21 cellular contexts compared by ENCODE assay signal in the genomic region with DNA sequence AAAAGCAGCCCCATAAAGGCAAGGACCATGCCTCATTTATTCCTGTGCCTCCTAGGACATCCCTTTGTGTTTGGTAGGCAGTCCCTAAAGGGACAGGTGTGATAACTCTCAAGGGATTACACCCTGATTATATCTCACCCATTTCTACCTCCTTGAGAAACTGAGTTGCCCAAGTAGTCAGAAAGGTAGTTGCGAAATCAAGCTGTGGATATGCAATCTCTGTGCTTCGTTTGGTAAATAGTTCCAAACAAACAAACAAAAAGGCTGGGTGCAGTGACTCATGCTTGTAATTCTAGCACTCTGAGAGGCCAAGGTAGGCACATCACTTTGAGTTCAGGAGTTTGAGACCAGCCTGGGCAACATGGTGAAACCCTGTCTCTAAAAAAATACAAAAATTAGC.
DNase-seq lines count a peak whose midpoint lies in the region; ATAC-seq and TF ChIP-seq lines count a peak whose summit lies in the region.
"Had no signal": no experiment of that assay in that cellular context is flagged by ENCODE, and none has a peak within 500 bp of the region (broad histone marks: within the 10 kb centered on the region; RNA-seq: fewer than 3 reads in every experiment).

No MANE protein-coding gene starts in this region.

- peak; percentile 94 to 97 for ATAC-seq in gastrocnemius medialis
- no peak for ATAC-seq in HG03108 (IDR thresholded peaks at IDR 0.05; ENCODE audit: unreplicated experiment)
- ATAC-seq in GM18511 (IDR thresholded peaks at IDR 0.05; ENCODE audit: unreplicated experiment): no peak
- ATAC-seq: SK-N-SH treated with all-trans-retinoic acid at 6 μM for 48 hours had no signal

- peak overlapping the region; percentile 27 to 54 (median 48) for H3K27ac ChIP-seq in gastrocnemius medialis
- H3K27ac ChIP-seq: esophagus muscularis mucosa, left ventricle myocardium inferior, prostate gland, stomach had no signal

- no peak for TF ChIP-seq POLR2A in gastrocnemius medialis (IDR thresholded peaks at IDR 0.05)

- no peaks in the 10 kb centered on the region for H3K9me3 ChIP-seq in adipocyte (ENCODE audit: control insufficient read depth, low read length)
- H3K9me3 ChIP-seq in gastrocnemius medialis: no peaks in the 10 kb centered on the region
- H3K9me3 ChIP-seq: esophagus muscularis mucosa, HAP-1, left ventricle myocardium inferior, MG63, prostate gland, spleen, stomach had no signal

- no peak overlapping the region for H3K4me3 ChIP-seq in adipocyte (ENCODE audit: low read length)
- no peak overlapping the region for H3K4me3 ChIP-seq in fibroblast of mammary gland (ENCODE audit: control insufficient read depth, low read depth, low read length)
- H3K4me3 ChIP-seq in gastrocnemius medialis: no peak overlapping the region
- H3K4me3 ChIP-seq: esophagus muscularis mucosa, HAP-1, left ventricle myocardium inferior, MG63, prostate gland, spleen, stomach had no signal

- H3K36me3 ChIP-seq in adipocyte (ENCODE audit: control insufficient read depth, insufficient read depth, low read length, severe bottlenecking): no peaks in the 10 kb centered on the region
- no peaks in the 10 kb centered on the region for H3K36me3 ChIP-seq in gastrocnemius medialis
- H3K36me3 ChIP-seq: esophagus muscularis mucosa, HAP-1, left ventricle myocardium inferior, MG63, prostate gland, spleen, stomach had no signal

- in situ Hi-C loops in gastrocnemius medialis (cut with MboI; ENCODE audit: low sequenced_read_pairs in 4 of 4): no loop called here

- no peak for TF ChIP-seq CTCF in fibroblast of mammary gland (conservative IDR thresholded peaks at IDR 0.05; ENCODE audit: control insufficient read depth, insufficient read depth, low read depth, low read length)
- no peak for TF ChIP-seq CTCF in gastrocnemius medialis (IDR thresholded peaks at IDR 0.05 in 4 of 5, conservative IDR thresholded peaks at IDR 0.05 in 1 of 5)

- H3K27me3 ChIP-seq in adipocyte (replicated peaks; ENCODE audit: control insufficient read depth, insufficient read depth, low read length) (no peaks in the 10 kb centered on the region), gastrocnemius medialis (no peaks in the 10 kb centered on the region)
- H3K27me3 ChIP-seq: esophagus muscularis mucosa, spleen, stomach had no signal

- H3K9ac ChIP-seq in adipocyte (ENCODE audit: low read length): no peak overlapping the region

- peaks cover 9% of the 10 kb centered on the region for H3K4me1 ChIP-seq in adipocyte (ENCODE audit: control insufficient read depth, insufficient read depth, low read length)
- H3K4me1 ChIP-seq in gastrocnemius medialis: peaks cover 13 to 14% of the 10 kb centered on the region in 2 donors
- H3K4me1 ChIP-seq: HAP-1, prostate gland had no signal

- intact Hi-C loops in gastrocnemius medialis (cut with DNase I; ENCODE audit: low total_unique reads): loop anchor here (10.0 kb wide), 1 partner anchor 164 kb away; no protein-coding TSS in a partner anchor

- DNase-seq in M059J (ENCODE audit: low read depth) (peak; percentile 3), adipocyte (ENCODE audit: low read depth) (peak; percentile 29), fibroblast of mammary gland (ENCODE audit: low read depth) (peak; percentile 5), gastrocnemius medialis (peak; percentile 24 to 43), HT-29 (ENCODE audit: low spot score) (no peak), SKM-1 treated with dmso at 0.1 percent for 144 hours (lab: John Stamatoyannopoulos, UW; ENCODE audit: unreplicated experiment) (no peak)
- DNase-seq: activated CD4-positive, alpha-beta memory T cell treated with anti-CD3 and anti-CD28 coated beads for 36 hours; activated naive CD4-positive, alpha-beta T cell; left ventricle myocardium inferior; MG63; NCI-H1436; NCI-H345; spleen; stimulated activated CD4-positive, alpha-beta T cell treated with anti-CD3 and anti-CD28 coated beads, Interleukin-4, amount 100 ng/mL, for 4 hours; stomach had no signal

Comparison
In these comparisons a context has a peak if more than half of its experiments do, and no peak if none do; other contexts are left out.
1. DNase-seq: peak in M059J (single experiment), adipocyte (single experiment), fibroblast of mammary gland (single experiment) and gastrocnemius medialis (2 of 2); none in HT-29 (single experiment) and SKM-1 treated with dmso at 0.1 percent for 144 hours (single experiment).
2. ATAC-seq: peak in gastrocnemius medialis (2 of 2); none in HG03108 (single experiment) and GM18511 (single experiment).